Comparison of ENCODE assay signal across 8 cellular contexts in genomic region chr19:45505996-45506245, GRCh38. TPM values are rescaled to one million over a fixed set of nuclear protein-coding genes. Genes with fewer than 3 reads are reported as not detected.
DNase-seq lines count a peak whose midpoint lies in the region; ATAC-seq, FAIRE-seq and TF ChIP-seq lines count a peak whose summit lies in the region.

No MANE protein-coding gene starts in this region.

- peak overlapping the region; percentile 96 for H3K4me3 Mint-ChIP-seq in activated CD8-positive, alpha-beta T cell treated with anti-CD3 and anti-CD28 coated beads for 36 hours

- peaks cover 14% of the 10 kb centered on the region for H3K36me3 Mint-ChIP-seq in activated CD8-positive, alpha-beta T cell treated with anti-CD3 and anti-CD28 coated beads for 36 hours (ENCODE audit: low read depth)

- peaks cover 40% of the 10 kb centered on the region for H3K79me2 ChIP-seq in HCT116 (ENCODE audit: insufficient read depth, low read length)

- H3K9ac ChIP-seq in HCT116 (ENCODE audit: low read length), result peak overlapping the region; percentile 98

- no peak for DNase-seq in HCT116 (ENCODE audit: low read depth, low spot score)
- DNase-seq in activated CD8-positive, alpha-beta T cell treated with anti-CD3 and anti-CD28 coated beads for 36 hours, result no peak
- no peak for DNase-seq in right atrium auricular region (ENCODE audit: low spot score)
- DNase-seq in small intestine, result no peak
- no peak for DNase-seq in Kasumi-1 (lab: John Stamatoyannopoulos, UW)
- no peak for DNase-seq in middle frontal gyrus (ENCODE audit: extremely low spot score, low spot score)
- no peak for DNase-seq in NOMO-1 treated with DMSO at 0.1 percent for 48 hours (lab: John Stamatoyannopoulos, UW; ENCODE audit: unreplicated experiment)

- H2AFZ ChIP-seq in HCT116 (ENCODE audit: low read depth, low read length, poor library complexity, severe bottlenecking), result peak overlapping the region; percentile 63

- peaks cover 0 to 1% of the 10 kb centered on the region in 2 experiments; a peak in 1 of 4 replicates for H3K36me3 ChIP-seq in HCT116 (ENCODE audit: control insufficient read depth in 1 of 2, insufficient read depth in 2 of 2, low read length in 2 of 2)
- H3K36me3 ChIP-seq in right atrium auricular region, result no peaks in the 10 kb centered on the region
- H3K36me3 ChIP-seq in small intestine (ENCODE audit: control insufficient read depth in 2 of 2, insufficient read depth in 2 of 2, low read length in 2 of 2), result no peaks in the 10 kb centered on the region

- RAD21 ChIA-PET in HCT116 (lab: Charles Lee; ENCODE audit: low non-redundant PET in 1 of 2, low total read pairs in 2 of 2, uncharacterized antibody in 2 of 2, unreplicated experiment in 2 of 2), result interaction anchor here in 1 of 2 experiments (0.7 kb wide), 1 partner anchor 67 kb away, joined by 5 read pairs; no protein-coding TSS in a partner anchor

- H3K9me3 Mint-ChIP-seq in activated CD8-positive, alpha-beta T cell treated with anti-CD3 and anti-CD28 coated beads for 36 hours, result no peaks in the 10 kb centered on the region

- H3K27me3 ChIP-seq in HCT116 (ENCODE audit: insufficient read depth, low read length), result no peaks in the 10 kb centered on the region
- no peaks in the 10 kb centered on the region for H3K27me3 ChIP-seq in right atrium auricular region
- no peaks in the 10 kb centered on the region for H3K27me3 ChIP-seq in small intestine (ENCODE audit: control insufficient read depth in 2 of 2, insufficient read depth in 2 of 2, low read length in 2 of 2)

- H3K9me3 ChIP-seq in HCT116 (ENCODE audit: control insufficient read depth in 1 of 2, insufficient read depth in 1 of 2, low read depth in 1 of 2, low read length in 2 of 2) (no peaks in the 10 kb centered on the region), right atrium auricular region (no peaks in the 10 kb centered on the region), small intestine (ENCODE audit: control insufficient read depth, low read depth) (no peaks in the 10 kb centered on the region)

- H3K9me2 ChIP-seq in HCT116 (ENCODE audit: insufficient read depth), result no peaks in the 10 kb centered on the region

- TSS peak; percentile 83 for BruUV-seq in HCT116 (replicated peaks; lab: Mats Ljungman, UMichigan)

- 29 to 59% (median 55%) methylated on average over 5 of the region's 5 CpGs for WGBS in small intestine, 3 donors

- peak overlapping the region; percentile 83 for H3K27ac Mint-ChIP-seq in activated CD8-positive, alpha-beta T cell treated with anti-CD3 and anti-CD28 coated beads for 36 hours

- POLR2A ChIA-PET in HCT116 (lab: Charles Lee), result interaction anchor here (1.3 kb wide), 2 partner anchors 20 to 136 kb away, joined by 4 to 6 read pairs; no protein-coding TSS in a partner anchor
- POLR2A ChIA-PET in activated CD8-positive, alpha-beta T cell treated with anti-CD3 and anti-CD28 coated beads for 36 hours (lab: Charles Lee), result interaction anchor here (0.7 to 1.4 kb wide), 4 partner anchors 20 to 186 kb away, joined by 3 to 4 read pairs (median 3); partner anchors contain the start of genes QPCTL and SNRPD2

- peaks cover 19 to 47% of the 10 kb centered on the region in 2 experiments for H3K4me1 ChIP-seq in HCT116 (ENCODE audit: control insufficient read depth in 1 of 2, insufficient read depth in 2 of 2, low read length in 2 of 2)
- H3K4me1 ChIP-seq in right atrium auricular region, result peaks cover 0 to 22% of the 10 kb centered on the region in 2 donors
- no peaks in the 10 kb centered on the region for H3K4me1 ChIP-seq in small intestine (ENCODE audit: control insufficient read depth in 2 of 2, insufficient read depth in 1 of 2, low read depth in 1 of 2, low read length in 1 of 2)

- peak overlapping the region; percentile 99 for H3K4me2 ChIP-seq in HCT116 (ENCODE audit: low read length)

- no peak for TF ChIP-seq RAD21 in HCT116 (IDR thresholded peaks at IDR 0.05; ENCODE audit: low read depth)

- CTCF ChIA-PET in HCT116 (lab: Charles Lee), result interaction anchor here (1.1 kb wide), 3 partner anchors 13 to 137 kb away, joined by 3 to 5 read pairs (median 3); no protein-coding TSS in a partner anchor
- CTCF ChIA-PET in activated CD8-positive, alpha-beta T cell treated with anti-CD3 and anti-CD28 coated beads for 36 hours (lab: Charles Lee), result interaction anchor here (0.9 to 4.1 kb wide), 7 partner anchors 8 to 136 kb away, joined by 3 to 23 read pairs (median 8); no protein-coding TSS in a partner anchor

- peaks cover 28% of the 10 kb centered on the region for H3K4me1 Mint-ChIP-seq in activated CD8-positive, alpha-beta T cell treated with anti-CD3 and anti-CD28 coated beads for 36 hours (ENCODE audit: low read depth)

- TF ChIP-seq CTCF in HCT116 (IDR thresholded peaks at IDR 0.05 in 2 of 3, conservative IDR thresholded peaks at IDR 0.05 in 1 of 3; ENCODE audit: borderline replicate concordance in 1 of 3, insufficient read depth in 1 of 3, low read depth in 2 of 3, low read length in 2 of 3) (no peak), right atrium auricular region (IDR thresholded peaks at IDR 0.05) (no peak)
- TF ChIP-seq CTCF in activated CD8-positive, alpha-beta T cell treated with anti-CD3 and anti-CD28 coated beads for 36 hours (IDR thresholded peaks at IDR 0.05), result no peak

- H3K27ac ChIP-seq in HCT116 (ENCODE audit: low read depth, low read length), result peak overlapping the region; percentile 95
- H3K27ac ChIP-seq in right atrium auricular region, result peak overlapping the region; percentile 95 to 96
- H3K27ac ChIP-seq in small intestine (ENCODE audit: low read depth in 1 of 2, low read length in 1 of 2), result peak overlapping the region; percentile 94 to 96

- H3K4me3 ChIP-seq in HCT116 (replicated peaks in 1 of 2; ENCODE audit: low read depth in 1 of 2, low read length in 2 of 2), result peak overlapping the region; percentile 98 to 99
- H3K4me3 ChIP-seq in right atrium auricular region, result peak overlapping the region; percentile 99 to 100
- peak overlapping the region in 1 of 2 donors; percentile 88 for H3K4me3 ChIP-seq in small intestine (ENCODE audit: low read depth in 1 of 2, low read length in 2 of 2)

- H4K20me1 ChIP-seq in HCT116 (ENCODE audit: insufficient read depth), result no peaks in the 10 kb centered on the region

- no peak for TF ChIP-seq POLR2A in HCT116 (IDR thresholded peaks at IDR 0.05; ENCODE audit: borderline replicate concordance, extremely low read depth, insufficient read depth, insufficient read length)

- FAIRE-seq in small intestine (lab: Jason Lieb, UNC), result no peak

- no peaks in the 10 kb centered on the region for H3K27me3 Mint-ChIP-seq in activated CD8-positive, alpha-beta T cell treated with anti-CD3 and anti-CD28 coated beads for 36 hours

- intact Hi-C loops in HCT116 (cut with micrococcal nuclease), result no loop called here
- intact Hi-C loops in activated CD8-positive, alpha-beta T cell treated with anti-CD3 and anti-CD28 coated beads for 36 hours (cut with micrococcal nuclease), result loop anchor here (5.0 kb wide), 1 partner anchor 136 kb away; no protein-coding TSS in a partner anchor

- ATAC-seq in HCT116, result no peak
- no peak for ATAC-seq in activated CD8-positive, alpha-beta T cell treated with anti-CD3 and anti-CD28 coated beads for 36 hours
- ATAC-seq in GM19463 (IDR thresholded peaks at IDR 0.05; ENCODE audit: unreplicated experiment), result no peak

TF ChIP-seq in HCT116, 20 proteins besides CTCF, POLR2A, EP300 and RAD21 (continues in another document):
- TF ChIP-seq REST (IDR thresholded peaks at IDR 0.05; ENCODE audit: low read depth) (no peak), TCF7L2 (IDR thresholded peaks at IDR 0.05; ENCODE audit: borderline replicate concordance, extremely low read depth, insufficient read depth, insufficient read length) (no peak)

RNA-seq across cellular contexts. Expression of gene VASP, which starts 1.4 kb away (rescaled TPM):
- total RNA-seq in HCT116 (2021; ENCODE audit: unreplicated experiment) (152 TPM), right atrium auricular region (10 to 100 TPM; 61.4 to 61.7 TPM)
- polyA plus RNA-seq in HCT116 (2012), result 85.6 and 99.7 TPM in 2 replicates
- 100 to 1,000 TPM; 152 to 153 TPM for total RNA-seq in activated CD8-positive, alpha-beta T cell treated with anti-CD3 and anti-CD28 coated beads for 36 hours
- 100 to 1,000 TPM in 2 of 3 donors, 10 to 100 TPM in 1; 93.2 to 132 (median 128) TPM for polyA plus RNA-seq in small intestine

RNA-seq across cellular contexts. Expression of gene PPM1N, which starts 7.7 kb away (rescaled TPM):
- total RNA-seq in HCT116 (2021; ENCODE audit: unreplicated experiment) (5.2 TPM), right atrium auricular region (1 to 10 TPM in 1 of 2 donors, not detected in 1; 1.8 TPM)
- polyA plus RNA-seq in HCT116 (2012), result 2.2 and 2.6 TPM in 2 replicates
- total RNA-seq in activated CD8-positive, alpha-beta T cell treated with anti-CD3 and anti-CD28 coated beads for 36 hours, result 1 to 10 TPM; 3.7 to 4.2 TPM
- 1 to 10 TPM; 1.3 to 1.9 (median 1.8) TPM for polyA plus RNA-seq in small intestine

RNA-seq across cellular contexts. Expression of gene RTN2, which starts 9.1 kb away (rescaled TPM):
- total RNA-seq in HCT116 (2021; ENCODE audit: unreplicated experiment), result 21.7 TPM
- polyA plus RNA-seq in HCT116 (2012), result 30.2 and 32.4 TPM in 2 replicates
- 1 to 10 TPM; 2.6 to 3.0 TPM for total RNA-seq in activated CD8-positive, alpha-beta T cell treated with anti-CD3 and anti-CD28 coated beads for 36 hours
- 10 to 100 TPM; 22.8 to 24.0 TPM for total RNA-seq in right atrium auricular region
- polyA plus RNA-seq in small intestine, result 1 to 10 TPM; 1.6 to 9.1 (median 1.9) TPM

RNA-seq across cellular contexts. Expression of gene FOSB, which starts 38.1 kb away (rescaled TPM):
- total RNA-seq in HCT116 (2021; ENCODE audit: unreplicated experiment), result 12.6 TPM
- 84.7 and 216 TPM in 2 replicates for polyA plus RNA-seq in HCT116 (2012)
- total RNA-seq in activated CD8-positive, alpha-beta T cell treated with anti-CD3 and anti-CD28 coated beads for 36 hours, result 10 to 100 TPM; 70.0 to 71.2 TPM
- total RNA-seq in right atrium auricular region, result 10 to 100 TPM; 17.8 to 19.7 TPM
- polyA plus RNA-seq in small intestine, result 10 to 100 TPM in 1 of 3 donors, 1 to 10 TPM in 1, under 1 TPM in 1; 0.89 to 19.0 (median 2.2) TPM
